Comparison of ENCODE assay signal across 8 cellular contexts in the genomic region with DNA sequence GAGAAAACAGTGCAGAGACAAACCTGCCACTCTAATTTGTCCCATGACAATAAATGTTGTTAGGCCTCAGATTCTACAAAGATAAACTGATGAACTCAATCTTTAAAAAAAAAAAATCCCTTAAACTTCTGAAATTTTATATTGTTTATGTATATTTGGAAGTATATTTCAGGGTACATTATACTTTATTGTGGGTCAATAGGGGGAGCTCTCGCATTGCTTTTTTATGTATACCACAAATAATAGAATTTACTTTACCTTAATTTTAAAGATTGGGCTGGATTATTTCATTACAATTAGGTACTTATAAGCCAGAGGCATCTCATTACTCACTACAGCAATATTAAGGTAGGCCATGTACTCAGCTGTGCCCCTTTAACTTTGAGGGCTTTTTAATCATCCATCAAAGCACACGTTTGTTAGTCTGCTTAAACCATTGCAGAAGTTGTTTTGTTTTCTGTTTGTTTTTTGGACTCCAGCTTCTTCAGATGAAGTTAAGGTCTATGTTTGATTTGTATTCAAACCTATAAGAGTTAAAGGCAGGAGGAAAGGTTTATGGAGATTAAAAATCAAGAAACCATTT. TPM values are rescaled to one million over a fixed set of nuclear protein-coding genes. Genes with fewer than 3 reads are reported as not detected.
DNase-seq lines count a peak whose midpoint lies in the region; ATAC-seq, FAIRE-seq and TF ChIP-seq lines count a peak whose summit lies in the region.

No MANE protein-coding gene starts in this region.

- no peaks in the 10 kb centered on the region for H3K36me3 ChIP-seq in breast epithelium
- H3K36me3 ChIP-seq in uterus: peaks cover 0 to 2% of the 10 kb centered on the region in 2 donors

- intact Hi-C loops in MCF 10A (cut with micrococcal nuclease) (loop anchor here (1.0 to 10.0 kb wide), 5 partner anchors 220 to 740 kb away; no protein-coding TSS in a partner anchor), breast epithelium (cut with DNase I; ENCODE audit: low total_unique reads) (no loop called here), uterus (cut with DNase I; ENCODE audit: low total_unique reads) (no loop called here), sciatic nerve (cut with DNase I) (no loop called here)

- peaks cover 0 to 3% of the 10 kb centered on the region in 2 donors for H3K27me3 ChIP-seq in breast epithelium
- H3K27me3 ChIP-seq in uterus: no peaks in the 10 kb centered on the region

- H3K9me3 Mint-ChIP-seq in MCF 10A (ENCODE audit: unreplicated experiment): no peaks in the 10 kb centered on the region

- no peaks in the 10 kb centered on the region for H3K9me3 ChIP-seq in breast epithelium
- no peaks in the 10 kb centered on the region for H3K9me3 ChIP-seq in uterus

- H3K27ac Mint-ChIP-seq in MCF 10A (ENCODE audit: low read depth, unreplicated experiment): no peak overlapping the region

- peak; percentile 60 for FAIRE-seq in RCC 7860 (lab: Jason Lieb, UNC)

- H3K4me1 ChIP-seq in breast epithelium (no peaks in the 10 kb centered on the region), uterus (no peaks in the 10 kb centered on the region)

- H3K4me3 Mint-ChIP-seq in MCF 10A (ENCODE audit: unreplicated experiment): no peak overlapping the region

- no peaks in the 10 kb centered on the region for H3K36me3 Mint-ChIP-seq in MCF 10A (ENCODE audit: insufficient read depth, unreplicated experiment)

- POLR2A ChIA-PET in MCF 10A (lab: Yijun Ruan, JAX): interaction anchor here (0.7 kb wide), 1 partner anchor 475 kb away, joined by 3 read pairs; no protein-coding TSS in a partner anchor

- CTCF ChIA-PET in MCF 10A (lab: Yijun Ruan, JAX): interaction anchor here (0.6 to 2.8 kb wide), 27 partner anchors 9 to 807 kb away, joined by 3 to 12 read pairs (median 3); no protein-coding TSS in a partner anchor

- H3K27me3 Mint-ChIP-seq in MCF 10A (ENCODE audit: insufficient read depth, unreplicated experiment): peaks cover 73% of the 10 kb centered on the region

- TF ChIP-seq POLR2A in breast epithelium (IDR thresholded peaks at IDR 0.05): no peak
- TF ChIP-seq POLR2A in uterus (IDR thresholded peaks at IDR 0.05): no peak

- ATAC-seq in GM18498 (IDR thresholded peaks at IDR 0.05; ENCODE audit: unreplicated experiment) (no peak), HG03520 (IDR thresholded peaks at IDR 0.05; ENCODE audit: unreplicated experiment) (no peak), sciatic nerve (no peak)

- H3K27ac ChIP-seq in breast epithelium (no peak overlapping the region), uterus (no peak overlapping the region)

- no TSS peak for BruUV-seq in MCF 10A (replicated peaks; lab: Mats Ljungman, UMichigan)

- TF ChIP-seq CTCF in MCF 10A (IDR thresholded peaks at IDR 0.05; ENCODE audit: unreplicated experiment) (peak; percentile 55), breast epithelium (IDR thresholded peaks at IDR 0.05) (peak in 1 of 3 donors; percentile 13), fibroblast of villous mesenchyme (IDR thresholded peaks at IDR 0.05; ENCODE audit: insufficient read depth, low read depth, low read length) (peak; percentile 49), uterus (IDR thresholded peaks at IDR 0.05) (peak in 3 of 4 experiments; percentile 19 to 36 (median 32))

- DNase-seq in MCF 10A (ENCODE audit: unreplicated experiment) (peak; percentile 22), breast epithelium (ENCODE audit: low spot score in 2 of 2) (no peak), RCC 7860 (ENCODE audit: low spot score) (no peak), fibroblast of villous mesenchyme (ENCODE audit: low read depth) (peak; percentile 47), uterus (no peak), sciatic nerve (ENCODE audit: low spot score) (no peak)

- no peaks in the 10 kb centered on the region for H3K4me1 Mint-ChIP-seq in MCF 10A (ENCODE audit: insufficient read depth, unreplicated experiment)

- no peak overlapping the region for H3K4me3 ChIP-seq in breast epithelium
- H3K4me3 ChIP-seq in fibroblast of villous mesenchyme (ENCODE audit: low read depth, low read length): no peak overlapping the region
- no peak overlapping the region for H3K4me3 ChIP-seq in uterus

RNA-seq across cellular contexts. Expression of gene EYA4, which starts 56.3 kb away (rescaled TPM):
- total RNA-seq in MCF 10A (2022): not detected in 2 replicates
- total RNA-seq in breast epithelium: 1 to 10 TPM in 1 of 3 donors, under 1 TPM in 2; 0.33 to 4.2 (median 0.44) TPM
- under 0.01 TPM in 2 replicates for total RNA-seq in fibroblast of villous mesenchyme
- total RNA-seq in uterus: 1 to 10 TPM in 3 of 4 donors, not detected in 1; 2.0 to 8.8 (median 8.4) TPM
- total RNA-seq in sciatic nerve: 5.3 TPM

Comparison
In these comparisons a context has a peak if more than half of its experiments do, and no peak if none do; other contexts are left out.
1. DNase-seq: peak in MCF 10A (single experiment) and fibroblast of villous mesenchyme (single experiment); none in breast epithelium (0 of 2), RCC 7860 (single experiment), uterus (0 of 2) and sciatic nerve (single experiment).